In the genomic region with DNA sequence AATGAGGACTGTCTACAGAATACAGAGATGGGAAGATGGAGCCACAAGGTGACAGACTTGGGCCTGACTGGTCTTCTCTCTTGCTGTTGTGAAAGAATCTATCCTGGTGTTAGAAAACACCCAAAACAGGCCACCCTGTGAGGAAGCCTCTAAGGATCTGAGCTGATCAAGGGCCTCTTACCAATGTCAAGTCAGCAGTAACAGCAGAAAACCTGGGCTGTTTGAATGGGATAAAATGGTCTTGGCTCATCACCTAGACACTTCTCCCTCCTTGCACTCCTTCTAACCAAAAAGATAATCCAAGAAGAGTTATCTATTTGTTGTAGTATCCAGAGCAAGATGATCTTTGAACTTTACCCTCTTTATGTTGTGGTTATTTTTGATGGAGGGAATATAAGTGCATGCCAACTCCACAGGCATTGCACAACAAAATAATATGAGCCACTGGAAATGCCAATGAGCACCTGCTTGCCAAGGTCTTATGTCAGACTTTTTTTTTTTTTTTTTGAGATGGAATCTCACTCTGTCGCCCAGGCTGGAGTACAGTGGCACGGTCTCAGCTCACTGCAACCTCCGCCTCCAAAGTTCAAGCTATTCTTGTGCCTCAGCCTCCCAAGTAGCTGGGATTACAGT, we compare ENCODE assay signal across 18 cellular contexts. TPM values are rescaled to one million over a fixed set of nuclear protein-coding genes. Genes with fewer than 3 reads are reported as not detected.
DNase-seq lines count a peak whose midpoint lies in the region; ATAC-seq, FAIRE-seq and TF ChIP-seq lines count a peak whose summit lies in the region.
"Had no signal": no experiment of that assay in that cellular context is flagged by ENCODE, and none has a peak within 500 bp of the region (broad histone marks: within the 10 kb centered on the region; RNA-seq: fewer than 3 reads in every experiment).

No MANE protein-coding gene starts in this region.

- 0 out of 2 replicates have a peak, but pooled peaks cover 1% of the 10 kb centered on the region for H3F3A ChIP-seq in MM.1S (ENCODE audit: insufficient read depth, low read length)

- H2AFZ ChIP-seq in OCI-LY3 (ENCODE audit: low read depth, low read length) (no peak overlapping the region), HepG2 (ENCODE audit: low read length) (no peak overlapping the region), MM.1S (ENCODE audit: low read length) (no peak overlapping the region)
- H2AFZ ChIP-seq: PC-9 had no signal

- no peaks in the 10 kb centered on the region for H3K27me3 ChIP-seq in OCI-LY3 (ENCODE audit: low read depth, low read length)
- no peaks in the 10 kb centered on the region for H3K27me3 ChIP-seq in HepG2 (ENCODE audit: control insufficient read depth in 1 of 2, insufficient read depth in 2 of 2, low read length in 2 of 2)
- no peaks in the 10 kb centered on the region for H3K27me3 ChIP-seq in right cardiac atrium (ENCODE audit: control insufficient read depth, insufficient read depth)
- no peaks in the 10 kb centered on the region for H3K27me3 ChIP-seq in MM.1S (replicated peaks; ENCODE audit: insufficient read depth, low read length)
- H3K27me3 ChIP-seq in right atrium auricular region = no peaks in the 10 kb centered on the region
- H3K27me3 ChIP-seq: SJCRH30 had no signal

- POLR2A ChIA-PET in HepG2 (lab: Yijun Ruan, JAX) = no interaction called here
- POLR2A ChIA-PET in T-cell (lab: Charles Lee) = no interaction called here

- CTCF ChIA-PET in HepG2 (lab: Yijun Ruan, JAX; ENCODE audit: low intra/inter-chr PET ratio, low total read pairs) (no interaction called here), T-cell (lab: Charles Lee) (no interaction called here)

- H3K36me3 Mint-ChIP-seq in T-cell = no peaks in the 10 kb centered on the region

- H3K27ac ChIP-seq in OCI-LY3 (ENCODE audit: low read length) = peak overlapping the region; percentile 14
- no peak overlapping the region for H3K27ac ChIP-seq in HepG2 (ENCODE audit: extremely low read length, insufficient read depth, low read length)
- no peak overlapping the region for H3K27ac ChIP-seq in right cardiac atrium (ENCODE audit: low read length)
- no peak overlapping the region for H3K27ac ChIP-seq in MM.1S (ENCODE audit: low read length)
- H3K27ac ChIP-seq in right atrium auricular region = no peak overlapping the region
- H3K27ac ChIP-seq: C4-2B, PC-9, SJCRH30 had no signal

- DNase-seq in amniotic epithelial cell (ENCODE audit: low read depth) (peak; percentile 10), HepG2 (ENCODE audit: low spot score) (no peak), right cardiac atrium (no peak), T-cell (no peak), MM.1S (no peak), right atrium auricular region (ENCODE audit: low spot score) (no peak)
- DNase-seq: AML-193, DMS79 treated with DMSO at 0.1 percent for 48 hours, H7, HFFc6, Karpas-422, NCI-H1092 treated with DMSO at 0.1 percent for 48 hours, NCI-H345, NCI-H524 treated with DMSO at 0.1 percent for 48 hours, SJCRH30 had no signal

- TF ChIP-seq EP300 in HepG2 (IDR thresholded peaks at IDR 0.05; ENCODE audit: low read depth in 2 of 2, low read length in 2 of 2) = no peak
- TF ChIP-seq EP300 in HepG2 (CRISPR knock-in tag; IDR thresholded peaks at IDR 0.05; ENCODE audit: borderline replicate concordance) = no peak

- H3K27me3 Mint-ChIP-seq in T-cell = no peaks in the 10 kb centered on the region

- peaks cover 48% of the 10 kb centered on the region for H3K4me1 ChIP-seq in OCI-LY3 (ENCODE audit: low read length)
- peaks cover 3% of the 10 kb centered on the region; the same call in 1 of the 2 replicates for H3K4me1 ChIP-seq in HepG2 (ENCODE audit: insufficient read depth, low read length)
- H3K4me1 ChIP-seq in right cardiac atrium (ENCODE audit: control insufficient read depth, insufficient read depth, low read length) = no peaks in the 10 kb centered on the region
- H3K4me1 ChIP-seq in MM.1S (ENCODE audit: low read length) = peaks cover 5% of the 10 kb centered on the region
- H3K4me1 ChIP-seq in right atrium auricular region = no peaks in the 10 kb centered on the region
- H3K4me1 ChIP-seq: SJCRH30 had no signal

- H3K36me3 ChIP-seq in OCI-LY3 (replicated peaks; ENCODE audit: low read depth, low read length) (peaks cover 8% of the 10 kb centered on the region), HepG2 (replicated peaks in 1 of 2; ENCODE audit: control insufficient read depth in 1 of 2, insufficient read depth in 2 of 2, low read length in 2 of 2) (no peaks in the 10 kb centered on the region), MM.1S (replicated peaks; ENCODE audit: insufficient read depth, low read length) (no peaks in the 10 kb centered on the region), right atrium auricular region (no peaks in the 10 kb centered on the region)
- H3K36me3 ChIP-seq: SJCRH30 had no signal

- H3K4me2 ChIP-seq in OCI-LY3 (ENCODE audit: low read length) (no peak overlapping the region), HepG2 (ENCODE audit: low read depth, low read length) (no peak overlapping the region), MM.1S (ENCODE audit: low read depth, low read length) (no peak overlapping the region)
- H3K4me2 ChIP-seq: PC-9 had no signal

- H3K9me3 ChIP-seq in OCI-LY3 (ENCODE audit: insufficient read depth, low read length) (no peaks in the 10 kb centered on the region), HepG2 (ENCODE audit: low read length) (no peaks in the 10 kb centered on the region), right cardiac atrium (ENCODE audit: control insufficient read depth, low read length) (no peaks in the 10 kb centered on the region), MM.1S (replicated peaks; ENCODE audit: insufficient read depth, low read length) (no peaks in the 10 kb centered on the region), right atrium auricular region (no peaks in the 10 kb centered on the region)
- H3K9me3 ChIP-seq: SJCRH30 had no signal

- TF ChIP-seq RAD21 in HepG2 (CRISPR knock-in tag; IDR thresholded peaks at IDR 0.05) = no peak

- H4K20me1 ChIP-seq in OCI-LY3 (ENCODE audit: insufficient read depth, low read length) (no peaks in the 10 kb centered on the region), HepG2 (ENCODE audit: insufficient read depth, low read length) (no peaks in the 10 kb centered on the region), MM.1S (ENCODE audit: insufficient read depth, low read length) (no peaks in the 10 kb centered on the region)

- intact Hi-C loops in HepG2 (cut with micrococcal nuclease; ENCODE audit: unreplicated experiment) = no loop called here
- intact Hi-C loops in right cardiac atrium (cut with DNase I) = no loop called here

- in situ Hi-C loops in HepG2 (cut with HindIII; ENCODE audit: extremely low pct_ligation_motif_present, low pct_unique_long_range_greater_than_20kb) = no loop called here

- no TSS peak for BruUV-seq in HepG2 (replicated peaks; lab: Mats Ljungman, UMichigan)

- H3K4me3 Mint-ChIP-seq in T-cell = no peak overlapping the region
- H3K4me3 Mint-ChIP-seq: HFFc6 had no signal

- H3K9ac ChIP-seq in OCI-LY3 (ENCODE audit: low read length) (no peak overlapping the region), HepG2 (ENCODE audit: insufficient read depth, low read depth, low read length) (no peak overlapping the region), MM.1S (ENCODE audit: low read length) (no peak overlapping the region)

- no peak for TF ChIP-seq POLR2A in HepG2 (IDR thresholded peaks at IDR 0.05; ENCODE audit: insufficient read depth in 1 of 2, low read depth in 2 of 2, low read length in 2 of 2)

- WGBS in HepG2 (ENCODE audit: low lambda C conversion rate) = 82% methylated on average over 3 of the region's 3 CpGs
- WGBS in right cardiac atrium = 95% methylated on average over 3 of the region's 3 CpGs

- TF ChIP-seq CTCF in OCI-LY3 (IDR thresholded peaks at IDR 0.05; ENCODE audit: low read depth, low read length) (0 out of 2 replicates have a peak, but pooled peaks have one; percentile 6), HepG2 (CRISPR knock-in tag; IDR thresholded peaks at IDR 0.05) (no peak), MM.1S (IDR thresholded peaks at IDR 0.05; ENCODE audit: low read length) (no peak), right atrium auricular region (IDR thresholded peaks at IDR 0.05) (no peak)

- H3K4me3 ChIP-seq in OCI-LY3 (ENCODE audit: low read length) = no peak overlapping the region
- H3K4me3 ChIP-seq in HepG2 (replicated peaks in 1 of 3; ENCODE audit: insufficient read depth in 1 of 3, low read depth in 2 of 3, low read length in 3 of 3) = no peak overlapping the region
- no peak overlapping the region for H3K4me3 ChIP-seq in right cardiac atrium (ENCODE audit: low read length)
- no peak overlapping the region for H3K4me3 ChIP-seq in MM.1S (ENCODE audit: low read length)
- H3K4me3 ChIP-seq in right atrium auricular region = no peak overlapping the region
- H3K4me3 ChIP-seq: PC-9, SJCRH30 had no signal

- H3K27ac Mint-ChIP-seq in T-cell = no peak overlapping the region
- H3K27ac Mint-ChIP-seq: HFFc6 had no signal

- H3K9me2 ChIP-seq in MM.1S (replicated peaks; ENCODE audit: insufficient read depth, low read length) = no peaks in the 10 kb centered on the region

- H3K79me2 ChIP-seq in OCI-LY3 (ENCODE audit: low read length) = no peaks in the 10 kb centered on the region
- H3K79me2 ChIP-seq in HepG2 (ENCODE audit: insufficient read depth, low read length) = no peaks in the 10 kb centered on the region
- no peaks in the 10 kb centered on the region for H3K79me2 ChIP-seq in MM.1S (ENCODE audit: low read length)

- H3K9me3 Mint-ChIP-seq in T-cell = no peaks in the 10 kb centered on the region
- H3K9me3 Mint-ChIP-seq: HFFc6 had no signal

- ATAC-seq in HepG2 = no peak
- ATAC-seq in right cardiac atrium = no peak
- no peak for ATAC-seq in T-cell (replicated peaks in 1 of 4)

- FAIRE-seq in HepG2 (lab: Jason Lieb, UNC) = no peak

- H3K4me1 Mint-ChIP-seq in T-cell = peaks cover 3 to 4% (median 3%) of the 10 kb centered on the region in 3 donors

RNA-seq across cellular contexts. Expression of a gene that starts 32.8 kb away (rescaled TPM):
- total RNA-seq in HepG2 (2016; rRNA removed; fragmentation: Illumina TruSeq; extraction: Trizol) = 20.6 and 33.1 TPM in 2 replicates
- total RNA-seq in HepG2 (2016; cell fraction: cytosol; rRNA removed; fragmentation: Illumina TruSeq; extraction: Trizol; ENCODE audit: low read depth) = 0.91 and 0.97 TPM in 2 replicates
- 21.0 and 32.1 TPM in 2 replicates for total RNA-seq in HepG2 (2016; cell fraction: insoluble cytoplasmic fraction; rRNA removed; fragmentation: Illumina TruSeq; extraction: Trizol)
- total RNA-seq in HepG2 (2016; cell fraction: membrane; rRNA removed; fragmentation: Illumina TruSeq; extraction: Trizol) = 5.9 and 6.6 TPM in 2 replicates
- total RNA-seq in HepG2 (2016; cell fraction: nucleus; rRNA removed; fragmentation: Illumina TruSeq; extraction: Trizol) = 23.8 TPM in 2 replicates
- polyA plus RNA-seq in HepG2 (2011; rRNA removed) = 7.5 and 7.7 TPM in 2 replicates
- polyA plus RNA-seq in HepG2 (2011; cell fraction: cytosol; rRNA removed) = 2.5 and 4.8 TPM in 2 replicates
- polyA plus RNA-seq in HepG2 (2011; cell fraction: nucleus; rRNA removed) = 6.1 and 7.7 TPM in 2 replicates
- 11.4 and 12.2 TPM in 2 replicates for polyA plus RNA-seq in HepG2 (2012)
- polyA plus RNA-seq in HepG2 (2016; cell fraction: cytosol; fragmentation: Illumina TruSeq; extraction: Trizol; ENCODE audit: low read depth) = 0.29 and 0.38 TPM in 2 replicates
- 22.0 and 22.6 TPM in 2 replicates for polyA plus RNA-seq in HepG2 (2016; cell fraction: insoluble cytoplasmic fraction; fragmentation: Illumina TruSeq; extraction: Trizol; ENCODE audit: low read depth)
- polyA plus RNA-seq in HepG2 (2016; cell fraction: membrane; fragmentation: Illumina TruSeq; extraction: Trizol; ENCODE audit: low read depth) = 1.8 and 2.1 TPM in 2 replicates
- polyA plus RNA-seq in HepG2 (2016; cell fraction: nucleus; fragmentation: Illumina TruSeq; extraction: Trizol; ENCODE audit: insufficient read depth, low read depth) = 18.7 and 19.3 TPM in 2 replicates
- polyA minus RNA-seq in HepG2 (2011; rRNA and poly(A)+ RNA removed; ENCODE audit: low replicate concordance) = 15.7 and 16.3 TPM in 2 replicates
- 13.0 and 15.1 TPM in 2 replicates for polyA minus RNA-seq in HepG2 (2011; cell fraction: cytosol; rRNA and poly(A)+ RNA removed)
- 35.4 and 37.0 TPM in 2 replicates for polyA minus RNA-seq in HepG2 (2011; cell fraction: nucleus; rRNA and poly(A)+ RNA removed)
- total RNA-seq in right cardiac atrium = 1 to 10 TPM; 8.2 to 9.2 (median 9.0) TPM
- polyA plus RNA-seq in right cardiac atrium = 4.0 TPM
- total RNA-seq in T-cell = 10 to 100 TPM; 19.2 to 29.9 (median 21.4) TPM
- 10 to 100 TPM in 1 of 2 donors, 1 to 10 TPM in 1; 6.9 to 11.4 TPM for total RNA-seq in right atrium auricular region
